13 cellular contexts compared by ENCODE assay signal in the genomic region with DNA sequence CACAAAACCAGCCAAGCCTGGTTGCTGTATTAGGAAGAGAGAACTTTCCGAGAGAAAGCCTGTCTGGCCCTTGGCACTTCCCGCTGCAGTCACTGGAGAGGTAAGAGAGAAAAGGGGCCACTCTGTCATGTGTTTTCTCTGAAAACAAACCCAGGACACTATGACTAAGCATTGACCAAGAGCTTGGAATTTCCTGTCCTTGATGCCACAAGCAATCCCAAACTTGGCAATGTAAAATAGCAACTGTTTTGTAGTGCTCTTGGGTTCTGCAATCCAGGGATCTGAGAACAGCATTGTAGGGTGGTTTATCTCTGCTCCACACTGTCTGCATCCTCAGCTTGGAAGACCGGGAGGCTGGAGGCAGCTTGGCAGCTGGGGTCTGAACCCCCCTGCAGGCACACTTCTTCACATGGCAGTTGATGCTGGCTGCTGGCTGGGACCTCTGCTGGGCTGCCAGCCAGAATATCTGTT.
DNase-seq lines count a peak whose midpoint lies in the region; ATAC-seq and TF ChIP-seq lines count a peak whose summit lies in the region.
"Had no signal": no experiment of that assay in that cellular context is flagged by ENCODE, and none has a peak within 500 bp of the region (broad histone marks: within the 10 kb centered on the region; RNA-seq: fewer than 3 reads in every experiment).

No MANE protein-coding gene starts in this region.

- no peaks in the 10 kb centered on the region for H3K27me3 ChIP-seq in adipocyte (replicated peaks; ENCODE audit: control insufficient read depth, insufficient read depth, low read length)
- H3K27me3 ChIP-seq: esophagus squamous epithelium, upper lobe of left lung had no signal

- H3K36me3 ChIP-seq in adipocyte (ENCODE audit: control insufficient read depth, insufficient read depth, low read length, severe bottlenecking) = no peaks in the 10 kb centered on the region
- H3K36me3 ChIP-seq: esophagus squamous epithelium, upper lobe of left lung had no signal

- no peak for TF ChIP-seq CTCF in foreskin fibroblast (IDR thresholded peaks at IDR 0.05; ENCODE audit: low read depth, low read length)
- TF ChIP-seq CTCF in retinal pigment epithelial cell (conservative IDR thresholded peaks at IDR 0.05; ENCODE audit: low read depth, low read length) = no peak

- peaks cover 32% of the 10 kb centered on the region for H3K4me1 ChIP-seq in adipocyte (ENCODE audit: control insufficient read depth, insufficient read depth, low read length)

- H3K4me3 ChIP-seq in adipocyte (ENCODE audit: low read length) (no peak overlapping the region), foreskin fibroblast (ENCODE audit: low read depth in 1 of 2, low read length in 2 of 2) (no peak overlapping the region), retinal pigment epithelial cell (ENCODE audit: low read length) (no peak overlapping the region)
- H3K4me3 ChIP-seq: esophagus squamous epithelium, upper lobe of left lung had no signal

- no peaks in the 10 kb centered on the region for H3K9me3 ChIP-seq in adipocyte (ENCODE audit: control insufficient read depth, low read length)
- H3K9me3 ChIP-seq: esophagus squamous epithelium, upper lobe of left lung had no signal

- no peak for ATAC-seq in GM18858 (IDR thresholded peaks at IDR 0.05; ENCODE audit: unreplicated experiment)

- H3K9ac ChIP-seq in adipocyte (ENCODE audit: low read length) = no peak overlapping the region

- DNase-seq in GM03348 (ENCODE audit: low spot score) (peak; percentile 53), adipocyte (ENCODE audit: low read depth) (peak; percentile 74), foreskin fibroblast (peak; percentile 78 to 88), retinal pigment epithelial cell (ENCODE audit: low read depth) (peak; percentile 27), NCI-H2171 treated with DMSO at 0.1 percent for 48 hours (lab: John Stamatoyannopoulos, UW) (no peak), NCI-H187 (lab: John Stamatoyannopoulos, UW) (no peak), cortex of kidney (lab: John Stamatoyannopoulos, UW) (no peak)
- DNase-seq: activated naive CD4-positive, alpha-beta T cell; esophagus squamous epithelium; GDM1; stimulated activated CD4-positive, alpha-beta T cell treated with anti-CD3 and anti-CD28 coated beads, Interleukin-4, amount 100 ng/mL, for 4 hours; upper lobe of left lung had no signal

Comparison
In these comparisons a context has a peak if more than half of its experiments do, and no peak if none do; other contexts are left out.
1. DNase-seq: peak in GM03348 (single experiment), adipocyte (single experiment), foreskin fibroblast (2 of 2) and retinal pigment epithelial cell (single experiment); none in NCI-H2171 treated with DMSO at 0.1 percent for 48 hours (single experiment), NCI-H187 (0 of 2) and cortex of kidney (single experiment).